In genomic region chr22:44164031-44164430, GRCh38 we compare ENCODE assay signal across 16 cellular contexts. TPM values are rescaled to one million over a fixed set of nuclear protein-coding genes. Genes with fewer than 3 reads are reported as not detected.
DNase-seq lines count a peak whose midpoint lies in the region; ATAC-seq and TF ChIP-seq lines count a peak whose summit lies in the region.
"Had no signal": no experiment of that assay in that cellular context is flagged by ENCODE, and none has a peak within 500 bp of the region (broad histone marks: within the 10 kb centered on the region; RNA-seq: fewer than 3 reads in every experiment).

No MANE protein-coding gene starts in this region.

- peaks cover 0 to 6% (median 0%) of the 10 kb centered on the region in 12 donors for H3K4me1 ChIP-seq in heart left ventricle
- no peaks in the 10 kb centered on the region for H3K4me1 ChIP-seq in lung (ENCODE audit: control insufficient read depth in 2 of 2, insufficient read depth in 2 of 2, low read length in 2 of 2)
- H3K4me1 ChIP-seq in effector memory CD4-positive, alpha-beta T cell (ENCODE audit: control insufficient read depth, insufficient read depth, low read length, poor library complexity, severe bottlenecking): no peaks in the 10 kb centered on the region
- H3K4me1 ChIP-seq: Caco-2 had no signal

- no peak for TF ChIP-seq POLR2A in heart left ventricle (IDR thresholded peaks at IDR 0.05)

- intact Hi-C loops in left ventricle myocardium superior (cut with micrococcal nuclease) (no loop called here), heart left ventricle (cut with DNase I) (loop anchor here in 1 of 10 donors (10.0 kb wide), 1 partner anchor 169 kb away; no protein-coding TSS in a partner anchor)

- no peak overlapping the region for H3K4me3 ChIP-seq in heart left ventricle
- H3K4me3 ChIP-seq in lung: no peak overlapping the region
- no peak overlapping the region for H3K4me3 ChIP-seq in effector memory CD4-positive, alpha-beta T cell (ENCODE audit: insufficient read depth, low read depth, low read length, poor library complexity, severe bottlenecking)
- H3K4me3 ChIP-seq: BLaER1 had no signal

- peaks cover 0 to 76% (median 45%) of the 10 kb centered on the region in 9 donors for H3K36me3 ChIP-seq in heart left ventricle
- H3K36me3 ChIP-seq in lung (ENCODE audit: control insufficient read depth in 2 of 2, insufficient read depth in 2 of 2, low read length in 2 of 2): peaks cover 4 to 43% of the 10 kb centered on the region in 2 donors
- no peaks in the 10 kb centered on the region for H3K36me3 ChIP-seq in effector memory CD4-positive, alpha-beta T cell (ENCODE audit: control insufficient read depth, insufficient read depth, low read length)
- H3K36me3 ChIP-seq: BLaER1 had no signal

- H3K9me3 ChIP-seq in heart left ventricle (no peaks in the 10 kb centered on the region), lung (ENCODE audit: control insufficient read depth in 2 of 2, insufficient read depth in 1 of 2, low read length in 1 of 2) (no peaks in the 10 kb centered on the region)
- no peaks in the 10 kb centered on the region for H3K9me3 ChIP-seq in effector memory CD4-positive, alpha-beta T cell (ENCODE audit: control insufficient read depth, low read length)
- H3K9me3 ChIP-seq: BLaER1, Caco-2 had no signal

- 78 to 85% (median 79%) methylated on average over 5 to 11 of the region's 11 CpGs for WGBS in heart left ventricle, 4 donors
- 71 to 84% methylated on average over 11 of the region's 11 CpGs for WGBS in lung, 2 donors

- ATAC-seq in left ventricle myocardium superior (peak; percentile 30), heart left ventricle (no peak), lung (ENCODE audit: insufficient read depth, low FRiP score) (no peak)

- no peak for TF ChIP-seq CTCF in heart left ventricle (IDR thresholded peaks at IDR 0.05)
- no peak for TF ChIP-seq CTCF in lung (IDR thresholded peaks at IDR 0.05; ENCODE audit: control extremely low read depth, extremely low read depth)

- H3K27me3 ChIP-seq in heart left ventricle: no peaks in the 10 kb centered on the region
- no peaks in the 10 kb centered on the region for H3K27me3 ChIP-seq in lung (ENCODE audit: control insufficient read depth, insufficient read depth)
- no peaks in the 10 kb centered on the region for H3K27me3 ChIP-seq in effector memory CD4-positive, alpha-beta T cell (replicated peaks; ENCODE audit: control insufficient read depth, insufficient read depth, low read length, poor library complexity, severe bottlenecking)

- DNase-seq in DMS53 (lab: John Stamatoyannopoulos, UW): peak; percentile 19
- DNase-seq in DMS53 treated with DMSO at 0.1 percent for 48 hours (lab: John Stamatoyannopoulos, UW; ENCODE audit: unreplicated experiment): no peak
- DNase-seq in left ventricle myocardium superior: no peak
- no peak for DNase-seq in heart left ventricle
- peak; percentile 33 for DNase-seq in lung (ENCODE audit: low spot score)
- DNase-seq in SKM-1 (lab: John Stamatoyannopoulos, UW; ENCODE audit: unreplicated experiment): no peak
- DNase-seq in effector memory CD4-positive, alpha-beta T cell: no peak
- DNase-seq in NCI-H2081 treated with DMSO at 0.1 percent for 48 hours (lab: John Stamatoyannopoulos, UW): no peak
- DNase-seq: Caco-2; CD8-positive, alpha-beta memory T cell; EL; GDM1; HCEC 1CT; HFFc6 had no signal

- H3K27ac ChIP-seq in heart left ventricle (no peak overlapping the region), lung (ENCODE audit: low read depth in 1 of 2, low read length in 1 of 2) (no peak overlapping the region)
- H3K27ac ChIP-seq in effector memory CD4-positive, alpha-beta T cell (ENCODE audit: insufficient read depth, low read length, poor library complexity, severe bottlenecking): no peak overlapping the region
- H3K27ac ChIP-seq: 22Rv1, BLaER1 had no signal

RNA-seq across cellular contexts. Expression of gene PARVG, which starts 16.7 kb away (rescaled TPM):
- 3.5 TPM for total RNA-seq in left ventricle myocardium superior
- total RNA-seq in heart left ventricle: 10 to 100 TPM in 1 of 9 donors, 1 to 10 TPM in 8; 1.1 to 34.8 (median 2.1) TPM
- polyA plus RNA-seq in heart left ventricle: 1 to 10 TPM; 2.6 to 3.0 TPM
- total RNA-seq in lung: 10 to 100 TPM; 20.4 to 49.6 TPM
- polyA plus RNA-seq in lung: 10 to 100 TPM; 47.7 to 67.4 TPM
- total RNA-seq: Caco-2, HFFc6 had no signal

Comparison
In these comparisons a context has a peak if more than half of its experiments do, and no peak if none do; other contexts are left out.
1. DNase-seq: peak in DMS53 (single experiment) and lung (single experiment); none in DMS53 treated with DMSO at 0.1 percent for 48 hours (single experiment), left ventricle myocardium superior (single experiment), heart left ventricle (0 of 5), SKM-1 (single experiment), effector memory CD4-positive, alpha-beta T cell (0 of 3) and NCI-H2081 treated with DMSO at 0.1 percent for 48 hours (single experiment).